ENCODE assay signal across 2 cellular contexts in the genomic region with DNA sequence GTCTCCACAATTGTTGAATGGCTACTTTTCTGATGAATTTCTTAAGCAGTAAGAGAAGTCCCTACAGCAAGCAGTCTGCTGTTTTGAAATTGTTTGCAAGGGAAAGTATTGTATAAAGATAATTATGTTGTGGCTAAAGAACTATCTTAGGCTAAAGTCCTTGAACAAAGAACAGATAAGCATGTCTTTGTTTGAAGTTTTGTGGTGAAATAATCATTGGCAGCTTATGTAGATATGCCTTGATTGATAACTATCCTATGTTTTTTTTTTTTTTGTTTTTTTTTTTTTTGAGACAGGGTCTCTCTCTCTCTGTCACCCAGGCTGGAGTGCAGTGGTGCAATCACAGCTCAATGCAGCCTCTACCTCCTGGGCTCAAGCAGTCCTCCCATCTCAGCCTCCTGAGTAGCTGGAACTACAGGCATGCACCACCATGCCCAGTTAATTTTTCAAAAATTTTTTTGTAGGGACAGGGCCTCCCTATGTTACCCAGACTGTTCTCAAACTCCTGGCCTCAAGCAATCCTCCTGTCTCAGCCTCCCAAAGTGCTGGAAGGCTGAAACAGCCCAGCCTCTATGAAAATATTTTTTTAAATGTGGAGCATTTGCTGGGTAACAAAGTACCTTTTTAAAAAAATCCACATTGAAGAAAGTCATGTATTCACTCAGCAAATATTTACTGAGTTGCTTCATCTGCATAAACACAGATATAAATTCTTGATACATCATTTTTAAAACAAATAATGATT.
TF ChIP-seq lines count a peak whose summit lies in the region.

No MANE protein-coding gene starts in this region.

TF ChIP-seq in A549, 52 proteins besides CTCF, POLR2A, EP300 and RAD21 (continued from another document):
- TF ChIP-seq, protein P1, sequence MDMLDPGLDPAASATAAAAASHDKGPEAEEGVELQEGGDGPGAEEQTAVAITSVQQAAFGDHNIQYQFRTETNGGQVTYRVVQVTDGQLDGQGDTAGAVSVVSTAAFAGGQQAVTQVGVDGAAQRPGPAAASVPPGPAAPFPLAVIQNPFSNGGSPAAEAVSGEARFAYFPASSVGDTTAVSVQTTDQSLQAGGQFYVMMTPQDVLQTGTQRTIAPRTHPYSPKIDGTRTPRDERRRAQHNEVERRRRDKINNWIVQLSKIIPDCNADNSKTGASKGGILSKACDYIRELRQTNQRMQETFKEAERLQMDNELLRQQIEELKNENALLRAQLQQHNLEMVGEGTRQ (IDR thresholded peaks at IDR 0.05) = no peak
- TF ChIP-seq FOXS1 (CRISPR knock-in tag; IDR thresholded peaks at IDR 0.05) (no peak), HOXB5 (CRISPR knock-in tag; IDR thresholded peaks at IDR 0.05) (no peak), KDM1A (IDR thresholded peaks at IDR 0.05; ENCODE audit: low read depth) (no peak), CHD4 (IDR thresholded peaks at IDR 0.05; ENCODE audit: borderline replicate concordance) (no peak), EHMT2 (IDR thresholded peaks at IDR 0.05; ENCODE audit: low read depth) (no peak), TP53 (CRISPR knock-in tag; IDR thresholded peaks at IDR 0.05) (no peak), HDAC2 (IDR thresholded peaks at IDR 0.05) (no peak), CHD2 (IDR thresholded peaks at IDR 0.05; ENCODE audit: low read length, partially characterized antibody) (no peak), HEYL (CRISPR knock-in tag; IDR thresholded peaks at IDR 0.05) (no peak), SREBF2 (IDR thresholded peaks at IDR 0.05) (no peak), MYC (IDR thresholded peaks at IDR 0.05; ENCODE audit: borderline replicate concordance, low read length) (no peak), ZFP36 (IDR thresholded peaks at IDR 0.05; ENCODE audit: borderline replicate concordance, partially characterized antibody) (no peak), EHF (CRISPR knock-in tag; IDR thresholded peaks at IDR 0.05) (no peak), TFCP2L1 (CRISPR knock-in tag; IDR thresholded peaks at IDR 0.05) (no peak)
- TF ChIP-seq, protein P2, sequence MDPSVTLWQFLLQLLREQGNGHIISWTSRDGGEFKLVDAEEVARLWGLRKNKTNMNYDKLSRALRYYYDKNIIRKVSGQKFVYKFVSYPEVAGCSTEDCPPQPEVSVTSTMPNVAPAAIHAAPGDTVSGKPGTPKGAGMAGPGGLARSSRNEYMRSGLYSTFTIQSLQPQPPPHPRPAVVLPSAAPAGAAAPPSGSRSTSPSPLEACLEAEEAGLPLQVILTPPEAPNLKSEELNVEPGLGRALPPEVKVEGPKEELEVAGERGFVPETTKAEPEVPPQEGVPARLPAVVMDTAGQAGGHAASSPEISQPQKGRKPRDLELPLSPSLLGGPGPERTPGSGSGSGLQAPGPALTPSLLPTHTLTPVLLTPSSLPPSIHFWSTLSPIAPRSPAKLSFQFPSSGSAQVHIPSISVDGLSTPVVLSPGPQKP (IDR thresholded peaks at IDR 0.05; ENCODE audit: low read depth, low read length) = no peak
- TF ChIP-seq, protein P3, sequence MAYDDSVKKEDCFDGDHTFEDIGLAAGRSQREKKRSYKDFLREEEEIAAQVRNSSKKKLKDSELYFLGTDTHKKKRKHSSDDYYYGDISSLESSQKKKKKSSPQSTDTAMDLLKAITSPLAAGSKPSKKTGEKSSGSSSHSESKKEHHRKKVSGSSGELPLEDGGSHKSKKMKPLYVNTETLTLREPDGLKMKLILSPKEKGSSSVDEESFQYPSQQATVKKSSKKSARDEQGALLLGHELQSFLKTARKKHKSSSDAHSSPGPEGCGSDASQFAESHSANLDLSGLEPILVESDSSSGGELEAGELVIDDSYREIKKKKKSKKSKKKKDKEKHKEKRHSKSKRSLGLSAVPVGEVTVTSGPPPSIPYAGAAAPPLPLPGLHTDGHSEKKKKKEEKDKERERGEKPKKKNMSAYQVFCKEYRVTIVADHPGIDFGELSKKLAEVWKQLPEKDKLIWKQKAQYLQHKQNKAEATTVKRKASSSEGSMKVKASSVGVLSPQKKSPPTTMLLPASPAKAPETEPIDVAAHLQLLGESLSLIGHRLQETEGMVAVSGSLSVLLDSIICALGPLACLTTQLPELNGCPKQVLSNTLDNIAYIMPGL (CRISPR knock-in tag; IDR thresholded peaks at IDR 0.05; ENCODE audit: borderline replicate concordance) = no peak
- TF ChIP-seq, protein P4, sequence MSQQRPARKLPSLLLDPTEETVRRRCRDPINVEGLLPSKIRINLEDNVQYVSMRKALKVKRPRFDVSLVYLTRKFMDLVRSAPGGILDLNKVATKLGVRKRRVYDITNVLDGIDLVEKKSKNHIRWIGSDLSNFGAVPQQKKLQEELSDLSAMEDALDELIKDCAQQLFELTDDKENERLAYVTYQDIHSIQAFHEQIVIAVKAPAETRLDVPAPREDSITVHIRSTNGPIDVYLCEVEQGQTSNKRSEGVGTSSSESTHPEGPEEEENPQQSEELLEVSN (IDR thresholded peaks at IDR 0.05; ENCODE audit: borderline replicate concordance, low read depth) = no peak
- TF ChIP-seq, protein P5, sequence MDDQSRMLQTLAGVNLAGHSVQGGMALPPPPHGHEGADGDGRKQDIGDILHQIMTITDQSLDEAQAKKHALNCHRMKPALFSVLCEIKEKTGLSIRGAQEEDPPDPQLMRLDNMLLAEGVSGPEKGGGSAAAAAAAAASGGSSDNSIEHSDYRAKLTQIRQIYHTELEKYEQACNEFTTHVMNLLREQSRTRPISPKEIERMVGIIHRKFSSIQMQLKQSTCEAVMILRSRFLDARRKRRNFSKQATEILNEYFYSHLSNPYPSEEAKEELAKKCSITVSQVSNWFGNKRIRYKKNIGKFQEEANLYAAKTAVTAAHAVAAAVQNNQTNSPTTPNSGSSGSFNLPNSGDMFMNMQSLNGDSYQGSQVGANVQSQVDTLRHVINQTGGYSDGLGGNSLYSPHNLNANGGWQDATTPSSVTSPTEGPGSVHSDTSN (IDR thresholded peaks at IDR 0.05) = no peak

TF ChIP-seq in IMR-90, 13 proteins besides CTCF, POLR2A, EP300 and RAD21 (continued from another document):
- TF ChIP-seq, protein P2 (IDR thresholded peaks at IDR 0.05; ENCODE audit: borderline replicate concordance, low read depth, low read length) = no peak
- TF ChIP-seq, protein P1 (IDR thresholded peaks at IDR 0.05; ENCODE audit: low read depth, low read length) = no peak
- no peak for TF ChIP-seq CEBPB (IDR thresholded peaks at IDR 0.05; ENCODE audit: low read depth, low read length)
- TF ChIP-seq MXI1 (IDR thresholded peaks at IDR 0.05; ENCODE audit: borderline replicate concordance, low read depth, low read length) = no peak
- TF ChIP-seq MAFK (IDR thresholded peaks at IDR 0.05; ENCODE audit: low read depth, low read length) = no peak
- no peak for TF ChIP-seq FOS (IDR thresholded peaks at IDR 0.05; ENCODE audit: low read depth, low read length)
- TF ChIP-seq SMC3 (IDR thresholded peaks at IDR 0.05; ENCODE audit: low read depth, low read length) = no peak
